9 cellular contexts compared by ENCODE assay signal in the genomic region with DNA sequence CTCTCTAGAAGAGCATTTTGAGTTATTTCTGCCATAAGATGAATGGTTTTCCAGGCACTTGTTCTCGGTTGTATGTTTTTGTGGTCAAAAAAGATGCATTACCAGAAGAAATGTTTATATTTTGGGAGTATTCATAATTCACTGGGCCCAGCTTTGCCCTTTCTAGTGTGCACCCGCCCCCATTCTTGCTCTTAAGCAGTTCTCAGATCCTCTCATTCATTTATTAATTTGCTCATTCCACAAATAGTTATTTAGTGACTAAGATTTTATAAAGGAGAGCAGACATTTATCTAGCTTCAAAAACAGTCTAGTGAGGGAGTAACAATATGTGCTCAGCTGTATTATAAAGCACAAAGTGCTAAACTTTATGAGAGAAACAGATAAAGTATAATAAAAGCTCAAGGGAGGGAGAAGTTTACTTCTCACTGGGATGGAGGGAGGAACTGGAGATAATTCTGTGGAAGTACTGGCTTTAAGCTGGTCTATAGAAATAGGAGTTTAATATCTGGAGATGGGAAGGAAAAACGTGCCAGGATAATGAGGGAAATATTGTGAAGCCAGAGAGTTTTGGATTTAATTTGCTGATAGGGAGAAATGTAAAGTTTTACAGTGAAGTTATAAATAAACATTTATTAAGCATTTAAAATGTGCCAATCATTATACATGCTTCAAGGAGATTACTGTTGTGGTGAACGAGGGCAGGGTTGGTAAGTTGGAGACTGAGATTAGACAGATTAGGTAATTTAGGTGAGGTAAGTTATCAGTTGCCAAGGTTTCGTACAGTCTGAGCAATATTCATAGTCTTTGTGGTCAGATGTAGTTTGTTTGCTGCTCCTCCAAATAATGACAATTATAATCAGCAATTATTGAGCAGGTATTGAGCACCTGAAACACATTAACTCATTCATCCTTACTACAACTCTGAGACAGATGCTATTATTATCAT. TPM values are rescaled to one million over a fixed set of nuclear protein-coding genes. Genes with fewer than 3 reads are reported as not detected.
DNase-seq lines count a peak whose midpoint lies in the region; ATAC-seq and TF ChIP-seq lines count a peak whose summit lies in the region.
"Had no signal": no experiment of that assay in that cellular context is flagged by ENCODE, and none has a peak within 500 bp of the region (broad histone marks: within the 10 kb centered on the region; RNA-seq: fewer than 3 reads in every experiment).

No MANE protein-coding gene starts in this region.

- H3K4me1 Mint-ChIP-seq in naive thymus-derived CD4-positive, alpha-beta T cell = peaks cover 58 to 88% (median 78%) of the 10 kb centered on the region in 7 donors
- H3K4me1 Mint-ChIP-seq in Caco-2 (ENCODE audit: low read depth, unreplicated experiment) = peaks cover 28% of the 10 kb centered on the region

- H3K36me3 Mint-ChIP-seq in naive thymus-derived CD4-positive, alpha-beta T cell = peaks cover 0 to 12% (median 0%) of the 10 kb centered on the region in 5 donors
- H3K36me3 Mint-ChIP-seq in Caco-2 (ENCODE audit: insufficient read depth, unreplicated experiment) = no peaks in the 10 kb centered on the region

- peak overlapping the region; percentile 26 to 88 (median 76) for H3K4me3 Mint-ChIP-seq in naive thymus-derived CD4-positive, alpha-beta T cell
- no peak overlapping the region for H3K4me3 Mint-ChIP-seq in Caco-2 (ENCODE audit: unreplicated experiment)

- H3K27me3 ChIP-seq in breast epithelium (no peaks in the 10 kb centered on the region), Caco-2 (replicated peaks; ENCODE audit: control insufficient read depth, insufficient read depth, low read length) (no peaks in the 10 kb centered on the region)
- H3K27me3 ChIP-seq in naive thymus-derived CD4-positive, alpha-beta T cell (ENCODE audit: control insufficient read depth in 2 of 2, insufficient read depth in 2 of 2, low read length in 2 of 2) = no peaks in the 10 kb centered on the region

- DNase-seq in AG20443 (ENCODE audit: low spot score) = peak; percentile 40
- no peak for DNase-seq in breast epithelium (ENCODE audit: low spot score in 2 of 2)
- DNase-seq in naive thymus-derived CD4-positive, alpha-beta T cell = peak in 5 of 9 donors; percentile 29 to 63 (median 41)
- DNase-seq in Caco-2 = no peak
- no peak for DNase-seq in AG08396 (ENCODE audit: low spot score)
- no peak for DNase-seq in Kasumi-1 (lab: John Stamatoyannopoulos, UW)
- DNase-seq: T-helper 9 cell had no signal

- H3K36me3 ChIP-seq in KOPT-K1 (ENCODE audit: insufficient read depth, low read length) = no peaks in the 10 kb centered on the region
- no peaks in the 10 kb centered on the region for H3K36me3 ChIP-seq in breast epithelium
- no peaks in the 10 kb centered on the region for H3K36me3 ChIP-seq in naive thymus-derived CD4-positive, alpha-beta T cell (ENCODE audit: control insufficient read depth in 2 of 3, insufficient read depth in 3 of 3, low read length in 3 of 3)
- H3K36me3 ChIP-seq in Caco-2 (ENCODE audit: control insufficient read depth, insufficient read depth, low read length) = no peaks in the 10 kb centered on the region

- no peak for TF ChIP-seq CTCF in breast epithelium (IDR thresholded peaks at IDR 0.05)
- TF ChIP-seq CTCF in Caco-2 (IDR thresholded peaks at IDR 0.05; ENCODE audit: insufficient read depth in 1 of 2, low read depth in 1 of 2, low read length in 1 of 2, severe bottlenecking in 1 of 2, unreplicated experiment in 1 of 2) = no peak

- POLR2A ChIA-PET in naive thymus-derived CD4-positive, alpha-beta T cell (lab: Charles Lee) = interaction anchor here (0.8 to 5.3 kb wide), 8 partner anchors 10 to 361 kb away, joined by 3 to 95 read pairs (median 6); a partner anchor contains a TSS
- POLR2A ChIA-PET in Caco-2 (lab: Charles Lee) = no interaction called here

- H3K9me3 ChIP-seq in KOPT-K1 (ENCODE audit: insufficient read depth, low read length, poor library complexity, severe bottlenecking) (no peaks in the 10 kb centered on the region), breast epithelium (no peaks in the 10 kb centered on the region), Caco-2 (no peaks in the 10 kb centered on the region)
- H3K9me3 ChIP-seq in naive thymus-derived CD4-positive, alpha-beta T cell (ENCODE audit: control insufficient read depth in 2 of 3, low read length in 3 of 3) = no peaks in the 10 kb centered on the region

- H3K4me3 ChIP-seq in breast epithelium (no peak overlapping the region), Caco-2 (ENCODE audit: low read depth, low read length) (no peak overlapping the region)
- H3K4me3 ChIP-seq in naive thymus-derived CD4-positive, alpha-beta T cell (ENCODE audit: low read length) = peak overlapping the region; percentile 62

- H3K27ac ChIP-seq in KOPT-K1 (ENCODE audit: low read depth, low read length, poor library complexity, severe bottlenecking) (peak overlapping the region; percentile 100), breast epithelium (peak overlapping the region; percentile 62 to 90)
- H3K27ac ChIP-seq in naive thymus-derived CD4-positive, alpha-beta T cell (ENCODE audit: low read depth, low read length) = peak overlapping the region; percentile 78

- H3K9me3 Mint-ChIP-seq in naive thymus-derived CD4-positive, alpha-beta T cell = peaks cover 0 to 1% (median 0%) of the 10 kb centered on the region in 11 donors
- no peaks in the 10 kb centered on the region for H3K9me3 Mint-ChIP-seq in Caco-2 (ENCODE audit: unreplicated experiment)

- CTCF ChIA-PET in naive thymus-derived CD4-positive, alpha-beta T cell (lab: Charles Lee) = interaction anchor here (0.8 to 9.5 kb wide), 7 partner anchors 9 to 97 kb away, joined by 3 to 298 read pairs (median 36); a partner anchor contains a TSS
- CTCF ChIA-PET in Caco-2 (lab: Charles Lee) = interaction anchor here (0.6 kb wide), 1 partner anchor 183 kb away, joined by 4 read pairs; no protein-coding TSS in a partner anchor

- peaks cover 5 to 35% of the 10 kb centered on the region in 2 donors for H3K4me1 ChIP-seq in breast epithelium
- peaks cover 53 to 58% of the 10 kb centered on the region in 2 donors for H3K4me1 ChIP-seq in naive thymus-derived CD4-positive, alpha-beta T cell (ENCODE audit: control insufficient read depth in 2 of 2, insufficient read depth in 2 of 2, low read length in 2 of 2)
- H3K4me1 ChIP-seq in Caco-2 = peaks cover 9% of the 10 kb centered on the region; the same call in 1 of the 2 replicates

- intact Hi-C loops in breast epithelium (cut with DNase I; ENCODE audit: low total_unique reads) = no loop called here
- intact Hi-C loops in naive thymus-derived CD4-positive, alpha-beta T cell (cut with micrococcal nuclease) = loop anchor here (1.0 to 10.0 kb wide), 5 partner anchors 13 to 379 kb away; a partner anchor contains a TSS
- intact Hi-C loops in Caco-2 (cut with micrococcal nuclease; ENCODE audit: unreplicated experiment) = no loop called here

- ATAC-seq in naive thymus-derived CD4-positive, alpha-beta T cell = peak; percentile 38
- no peak for ATAC-seq in HG03175 (IDR thresholded peaks at IDR 0.05; ENCODE audit: unreplicated experiment)

- peak overlapping the region; percentile 86 to 97 (median 95) for H3K27ac Mint-ChIP-seq in naive thymus-derived CD4-positive, alpha-beta T cell
- H3K27ac Mint-ChIP-seq in Caco-2 (ENCODE audit: unreplicated experiment) = no peak overlapping the region

- H3K27me3 Mint-ChIP-seq in naive thymus-derived CD4-positive, alpha-beta T cell = no peaks in the 10 kb centered on the region
- H3K27me3 Mint-ChIP-seq in Caco-2 (ENCODE audit: insufficient read depth, unreplicated experiment) = no peaks in the 10 kb centered on the region

- no peak for TF ChIP-seq POLR2A in breast epithelium (IDR thresholded peaks at IDR 0.05)

- no TSS peak for BruUV-seq in Caco-2 (replicated peaks; lab: Mats Ljungman, UMichigan)

RNA-seq across cellular contexts. Expression of a gene that starts 9.1 kb away (rescaled TPM):
- total RNA-seq in breast epithelium (100 to 1,000 TPM; 279 to 350 (median 325) TPM), Caco-2 (2022) (104 and 114 TPM in 2 replicates)
- 100 to 1,000 TPM; 282 to 409 (median 335) TPM for total RNA-seq in naive thymus-derived CD4-positive, alpha-beta T cell
- polyA plus RNA-seq in naive thymus-derived CD4-positive, alpha-beta T cell = 10 to 100 TPM; 21.2 to 90.3 TPM

Comparison
In these comparisons a context has a peak if more than half of its experiments do, and no peak if none do; other contexts are left out.
1. DNase-seq: peak in AG20443 (single experiment) and naive thymus-derived CD4-positive, alpha-beta T cell (5 of 9); none in breast epithelium (0 of 2), Caco-2 (0 of 2), AG08396 (single experiment) and Kasumi-1 (0 of 2).
2. intact Hi-C loops: an anchor here in naive thymus-derived CD4-positive, alpha-beta T cell (1.0 to 10.0 kb wide); none called in breast epithelium and Caco-2.
3. Peak in every context shown above with its lines, with median percentiles within 50 percentile points of each other: H3K27ac ChIP-seq.